ENCODE assay signal across 1 cellular context in the genomic region with DNA sequence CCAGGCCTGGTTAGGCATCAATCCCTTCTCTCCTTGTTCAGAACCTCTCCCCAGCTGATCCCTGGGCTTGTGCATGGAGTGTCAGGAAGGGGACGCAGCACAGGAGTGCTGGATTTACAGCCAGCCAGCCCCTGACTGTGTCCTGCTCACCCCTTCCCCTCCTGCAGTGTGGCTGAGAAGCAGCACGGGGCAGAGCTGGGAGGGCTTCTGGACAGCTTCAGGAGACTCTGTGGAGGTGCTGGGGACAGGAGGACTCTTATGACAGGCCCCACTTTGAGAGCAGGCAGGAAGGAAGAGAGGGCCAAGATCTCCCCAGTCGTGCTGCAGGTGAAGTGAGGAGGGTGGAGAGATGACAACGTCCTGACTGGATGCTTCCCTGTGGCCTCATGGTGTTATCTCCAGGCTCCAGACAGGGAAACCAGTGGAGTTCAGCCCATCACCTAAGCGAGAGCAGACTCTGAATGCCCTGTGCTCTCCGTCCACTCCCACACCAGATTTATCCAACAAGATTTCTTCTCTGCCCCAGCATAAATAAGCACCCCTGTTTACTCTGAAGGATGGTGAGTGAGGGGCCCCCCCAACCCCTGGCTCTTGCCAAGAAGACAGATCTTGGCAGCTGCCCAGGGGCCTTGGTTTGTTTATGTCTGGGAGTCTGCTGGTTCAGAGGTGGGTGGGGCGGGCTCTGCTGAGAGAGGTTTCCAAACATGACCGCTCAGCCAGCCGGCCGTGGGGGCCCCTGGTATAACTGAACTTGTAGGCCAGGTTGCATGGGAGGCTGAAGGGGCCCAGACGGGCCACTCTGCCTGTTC.
TF ChIP-seq lines count a peak whose summit lies in the region.

No MANE protein-coding gene starts in this region.

TF ChIP-seq in HEK293, 187 proteins besides CTCF, POLR2A, EP300 and RAD21 (continued from another document):
- TF ChIP-seq, protein P1, sequence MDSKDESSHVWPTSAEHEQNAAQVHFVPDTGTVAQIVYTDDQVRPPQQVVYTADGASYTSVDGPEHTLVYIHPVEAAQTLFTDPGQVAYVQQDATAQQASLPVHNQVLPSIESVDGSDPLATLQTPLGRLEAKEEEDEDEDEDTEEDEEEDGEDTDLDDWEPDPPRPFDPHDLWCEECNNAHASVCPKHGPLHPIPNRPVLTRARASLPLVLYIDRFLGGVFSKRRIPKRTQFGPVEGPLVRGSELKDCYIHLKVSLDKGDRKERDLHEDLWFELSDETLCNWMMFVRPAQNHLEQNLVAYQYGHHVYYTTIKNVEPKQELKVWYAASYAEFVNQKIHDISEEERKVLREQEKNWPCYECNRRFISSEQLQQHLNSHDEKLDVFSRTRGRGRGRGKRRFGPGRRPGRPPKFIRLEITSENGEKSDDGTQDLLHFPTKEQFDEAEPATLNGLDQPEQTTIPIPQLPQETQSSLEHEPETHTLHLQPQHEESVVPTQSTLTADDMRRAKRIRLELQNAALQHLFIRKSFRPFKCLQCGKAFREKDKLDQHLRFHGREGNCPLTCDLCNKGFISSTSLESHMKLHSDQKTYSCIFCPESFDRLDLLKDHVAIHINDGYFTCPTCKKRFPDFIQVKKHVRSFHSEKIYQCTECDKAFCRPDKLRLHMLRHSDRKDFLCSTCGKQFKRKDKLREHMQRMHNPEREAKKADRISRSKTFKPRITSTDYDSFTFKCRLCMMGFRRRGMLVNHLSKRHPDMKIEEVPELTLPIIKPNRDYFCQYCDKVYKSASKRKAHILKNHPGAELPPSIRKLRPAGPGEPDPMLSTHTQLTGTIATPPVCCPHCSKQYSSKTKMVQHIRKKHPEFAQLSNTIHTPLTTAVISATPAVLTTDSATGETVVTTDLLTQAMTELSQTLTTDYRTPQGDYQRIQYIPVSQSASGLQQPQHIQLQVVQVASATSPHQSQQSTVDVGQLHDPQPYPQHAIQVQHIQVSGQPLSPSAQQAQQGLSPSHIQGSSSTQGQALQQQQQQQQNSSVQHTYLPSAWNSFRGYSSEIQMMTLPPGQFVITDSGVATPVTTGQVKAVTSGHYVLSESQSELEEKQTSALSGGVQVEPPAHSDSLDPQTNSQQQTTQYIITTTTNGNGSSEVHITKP (tag by site-specific recombination; IDR thresholded peaks at IDR 0.05), result peak; percentile 53; the same call in 1 of the 2 replicates
- TF ChIP-seq, protein P2, sequence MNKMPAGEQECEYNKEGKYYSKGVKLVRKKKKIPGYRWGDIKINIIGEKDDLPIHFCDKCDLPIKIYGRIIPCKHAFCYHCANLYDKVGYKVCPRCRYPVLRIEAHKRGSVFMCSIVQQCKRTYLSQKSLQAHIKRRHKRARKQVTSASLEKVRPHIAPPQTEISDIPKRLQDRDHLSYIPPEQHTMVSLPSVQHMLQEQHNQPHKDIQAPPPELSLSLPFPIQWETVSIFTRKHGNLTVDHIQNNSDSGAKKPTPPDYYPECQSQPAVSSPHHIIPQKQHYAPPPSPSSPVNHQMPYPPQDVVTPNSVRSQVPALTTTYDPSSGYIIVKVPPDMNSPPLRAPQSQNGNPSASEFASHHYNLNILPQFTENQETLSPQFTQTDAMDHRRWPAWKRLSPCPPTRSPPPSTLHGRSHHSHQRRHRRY (tag by site-specific recombination; IDR thresholded peaks at IDR 0.05), result no peak
- TF ChIP-seq ZNF311 (tag by site-specific recombination; IDR thresholded peaks at IDR 0.05; ENCODE audit: borderline replicate concordance), result no peak
- TF ChIP-seq GLIS2 (tag by site-specific recombination; IDR thresholded peaks at IDR 0.05), result peak; percentile 49
- no peak for TF ChIP-seq ZNF133 (tag by site-specific recombination; IDR thresholded peaks at IDR 0.05)
- TF ChIP-seq, protein P3, sequence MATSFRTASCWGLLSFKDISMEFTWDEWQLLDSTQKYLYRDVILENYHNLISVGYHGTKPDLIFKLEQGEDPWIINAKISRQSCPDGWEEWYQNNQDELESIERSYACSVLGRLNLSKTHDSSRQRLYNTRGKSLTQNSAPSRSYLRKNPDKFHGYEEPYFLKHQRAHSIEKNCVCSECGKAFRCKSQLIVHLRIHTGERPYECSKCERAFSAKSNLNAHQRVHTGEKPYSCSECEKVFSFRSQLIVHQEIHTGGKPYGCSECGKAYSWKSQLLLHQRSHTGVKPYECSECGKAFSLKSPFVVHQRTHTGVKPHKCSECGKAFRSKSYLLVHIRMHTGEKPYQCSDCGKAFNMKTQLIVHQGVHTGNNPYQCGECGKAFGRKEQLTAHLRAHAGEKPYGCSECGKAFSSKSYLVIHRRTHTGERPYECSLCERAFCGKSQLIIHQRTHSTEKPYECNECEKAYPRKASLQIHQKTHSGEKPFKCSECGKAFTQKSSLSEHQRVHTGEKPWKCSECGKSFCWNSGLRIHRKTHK (tag by site-specific recombination; IDR thresholded peaks at IDR 0.05), result no peak
- no peak for TF ChIP-seq ZNF626 (tag by site-specific recombination; IDR thresholded peaks at IDR 0.05)
- TF ChIP-seq, protein P4, sequence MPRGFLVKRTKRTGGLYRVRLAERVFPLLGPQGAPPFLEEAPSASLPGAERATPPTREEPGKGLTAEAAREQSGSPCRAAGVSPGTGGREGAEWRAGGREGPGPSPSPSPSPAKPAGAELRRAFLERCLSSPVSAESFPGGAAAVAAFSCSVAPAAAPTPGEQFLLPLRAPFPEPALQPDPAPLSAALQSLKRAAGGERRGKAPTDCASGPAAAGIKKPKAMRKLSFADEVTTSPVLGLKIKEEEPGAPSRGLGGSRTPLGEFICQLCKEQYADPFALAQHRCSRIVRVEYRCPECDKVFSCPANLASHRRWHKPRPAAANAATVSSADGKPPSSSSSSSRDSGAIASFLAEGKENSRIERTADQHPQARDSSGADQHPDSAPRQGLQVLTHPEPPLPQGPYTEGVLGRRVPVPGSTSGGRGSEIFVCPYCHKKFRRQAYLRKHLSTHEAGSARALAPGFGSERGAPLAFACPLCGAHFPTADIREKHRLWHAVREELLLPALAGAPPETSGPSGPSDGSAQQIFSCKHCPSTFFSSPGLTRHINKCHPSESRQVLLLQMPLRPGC (tag by site-specific recombination; IDR thresholded peaks at IDR 0.05), result no peak
- 0 out of 2 replicates have a peak, but pooled peaks have one; percentile 27 for TF ChIP-seq IKZF3 (tag by site-specific recombination; IDR thresholded peaks at IDR 0.05)
- TF ChIP-seq ZNF596 (tag by site-specific recombination; IDR thresholded peaks at IDR 0.05), result no peak
- no peak for TF ChIP-seq ZNF324 (tag by site-specific recombination; IDR thresholded peaks at IDR 0.05)
- TF ChIP-seq, protein P5, sequence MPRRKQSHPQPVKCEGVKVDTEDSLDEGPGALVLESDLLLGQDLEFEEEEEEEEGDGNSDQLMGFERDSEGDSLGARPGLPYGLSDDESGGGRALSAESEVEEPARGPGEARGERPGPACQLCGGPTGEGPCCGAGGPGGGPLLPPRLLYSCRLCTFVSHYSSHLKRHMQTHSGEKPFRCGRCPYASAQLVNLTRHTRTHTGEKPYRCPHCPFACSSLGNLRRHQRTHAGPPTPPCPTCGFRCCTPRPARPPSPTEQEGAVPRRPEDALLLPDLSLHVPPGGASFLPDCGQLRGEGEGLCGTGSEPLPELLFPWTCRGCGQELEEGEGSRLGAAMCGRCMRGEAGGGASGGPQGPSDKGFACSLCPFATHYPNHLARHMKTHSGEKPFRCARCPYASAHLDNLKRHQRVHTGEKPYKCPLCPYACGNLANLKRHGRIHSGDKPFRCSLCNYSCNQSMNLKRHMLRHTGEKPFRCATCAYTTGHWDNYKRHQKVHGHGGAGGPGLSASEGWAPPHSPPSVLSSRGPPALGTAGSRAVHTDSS (tag by site-specific recombination; IDR thresholded peaks at IDR 0.05), result no peak
- 0 out of 2 replicates have a peak, but pooled peaks have one; percentile 17 for TF ChIP-seq KLF1 (tag by site-specific recombination; IDR thresholded peaks at IDR 0.05)
- TF ChIP-seq, protein P6, sequence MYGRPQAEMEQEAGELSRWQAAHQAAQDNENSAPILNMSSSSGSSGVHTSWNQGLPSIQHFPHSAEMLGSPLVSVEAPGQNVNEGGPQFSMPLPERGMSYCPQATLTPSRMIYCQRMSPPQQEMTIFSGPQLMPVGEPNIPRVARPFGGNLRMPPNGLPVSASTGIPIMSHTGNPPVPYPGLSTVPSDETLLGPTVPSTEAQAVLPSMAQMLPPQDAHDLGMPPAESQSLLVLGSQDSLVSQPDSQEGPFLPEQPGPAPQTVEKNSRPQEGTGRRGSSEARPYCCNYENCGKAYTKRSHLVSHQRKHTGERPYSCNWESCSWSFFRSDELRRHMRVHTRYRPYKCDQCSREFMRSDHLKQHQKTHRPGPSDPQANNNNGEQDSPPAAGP (tag by site-specific recombination; IDR thresholded peaks at IDR 0.05), result peak; percentile 38; the same call in 1 of the 2 replicates
- no peak for TF ChIP-seq BCL11B (tag by site-specific recombination; IDR thresholded peaks at IDR 0.05; ENCODE audit: low read depth)
- TF ChIP-seq ZNF600 (tag by site-specific recombination; IDR thresholded peaks at IDR 0.05), result peak; percentile 71
- TF ChIP-seq ZIC2 (tag by site-specific recombination; IDR thresholded peaks at IDR 0.05), result peak; percentile 88
- TF ChIP-seq ZNF621 (tag by site-specific recombination; IDR thresholded peaks at IDR 0.05), result no peak
- TF ChIP-seq YY2 (tag by site-specific recombination; IDR thresholded peaks at IDR 0.05), result no peak
- no peak for TF ChIP-seq HOXD13 (CRISPR knock-in tag; IDR thresholded peaks at IDR 0.05; ENCODE audit: borderline replicate concordance)
- no peak for TF ChIP-seq ZNF16 (tag by site-specific recombination; IDR thresholded peaks at IDR 0.05; ENCODE audit: low read depth)
- peak; percentile 28; the same call in 1 of the 2 replicates for TF ChIP-seq KLF9 (tag by site-specific recombination; IDR thresholded peaks at IDR 0.05; ENCODE audit: low read depth)
- TF ChIP-seq ZSCAN23 (tag by site-specific recombination; IDR thresholded peaks at IDR 0.05), result no peak
- no peak for TF ChIP-seq ZNF404 (tag by site-specific recombination; IDR thresholded peaks at IDR 0.05)
- TF ChIP-seq ZNF223 (tag by site-specific recombination; IDR thresholded peaks at IDR 0.05), result no peak
- 0 out of 2 replicates have a peak, but pooled peaks have one; percentile 17 for TF ChIP-seq ZNF558 (tag by site-specific recombination; IDR thresholded peaks at IDR 0.05)
- peak; percentile 51; the same call in 1 of the 2 replicates for TF ChIP-seq ZNF660 (tag by site-specific recombination; IDR thresholded peaks at IDR 0.05)
- TF ChIP-seq ZBTB7A (tag by site-specific recombination; IDR thresholded peaks at IDR 0.05; ENCODE audit: low read depth), result no peak
- peak; percentile 70 for TF ChIP-seq GLIS1 (tag by site-specific recombination; IDR thresholded peaks at IDR 0.05)
